ENCODE assay signal across 8 cellular contexts in the genomic region with DNA sequence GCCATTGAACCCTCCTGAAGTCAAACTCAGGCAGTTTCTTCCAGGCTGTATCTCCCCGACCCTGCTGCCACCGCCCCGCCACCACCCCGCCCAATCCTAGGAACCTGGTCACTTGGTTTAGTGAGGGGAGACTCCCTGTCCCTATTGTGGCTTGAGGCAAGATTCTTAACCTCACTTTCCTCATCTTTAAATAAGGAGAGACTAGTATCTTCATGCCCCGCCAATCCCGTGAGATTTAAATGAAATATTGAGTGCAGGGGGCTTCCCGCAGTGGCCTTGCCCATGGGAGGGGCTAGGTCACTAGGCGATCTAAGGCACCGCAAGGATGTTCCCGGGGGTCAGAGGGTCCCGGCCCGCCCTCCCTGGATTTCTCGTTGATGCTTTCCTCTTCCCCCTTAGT. TPM values are rescaled to one million over a fixed set of nuclear protein-coding genes. Genes with fewer than 3 reads are reported as not detected.
DNase-seq lines count a peak whose midpoint lies in the region; ATAC-seq lines count a peak whose summit lies in the region.
"Had no signal": no experiment of that assay in that cellular context is flagged by ENCODE, and none has a peak within 500 bp of the region (broad histone marks: within the 10 kb centered on the region; RNA-seq: fewer than 3 reads in every experiment).

No MANE protein-coding gene starts in this region.

- H3K27me3 Mint-ChIP-seq in T-helper 2 cell treated with Interferon-gamma antibody and Interleukin-4, amounts not matched to agents 5 μg/mL and 100 μg/mL, for 36 hours (ENCODE audit: low read depth), result peaks cover 60% of the 10 kb centered on the region

- peaks cover 4% of the 10 kb centered on the region for H3K4me1 Mint-ChIP-seq in T-helper 2 cell treated with Interferon-gamma antibody and Interleukin-4, amounts not matched to agents 5 μg/mL and 100 μg/mL, for 36 hours (ENCODE audit: low read depth)
- peaks cover 6% of the 10 kb centered on the region for H3K4me1 Mint-ChIP-seq in stimulated activated effector memory CD8-positive, alpha-beta T cell treated with anti-CD3 and anti-CD28 coated beads, Interleukin-12 subunit alpha, Interleukin-12 subunit beta, amount 100 ng/mL, for 72 hours

- H3K27ac Mint-ChIP-seq in T-helper 2 cell treated with Interferon-gamma antibody and Interleukin-4, amounts not matched to agents 5 μg/mL and 100 μg/mL, for 36 hours, result no peak overlapping the region
- no peak overlapping the region for H3K27ac Mint-ChIP-seq in stimulated activated effector memory CD8-positive, alpha-beta T cell treated with anti-CD3 and anti-CD28 coated beads, Interleukin-12 subunit alpha, Interleukin-12 subunit beta, amount 100 ng/mL, for 72 hours

- H3K4me1 ChIP-seq in esophagus (ENCODE audit: control insufficient read depth in 2 of 2, insufficient read depth in 2 of 2, low read length in 1 of 2), result peaks cover 0 to 9% of the 10 kb centered on the region in 2 donors

- no peak overlapping the region for H3K27ac ChIP-seq in esophagus (ENCODE audit: low read depth in 2 of 2, low read length in 1 of 2)

- peak overlapping the region; percentile 78 to 99 for H3K4me3 ChIP-seq in esophagus (ENCODE audit: low read depth in 1 of 2, low read length in 2 of 2)

- H3K36me3 Mint-ChIP-seq in T-helper 2 cell treated with Interferon-gamma antibody and Interleukin-4, amounts not matched to agents 5 μg/mL and 100 μg/mL, for 36 hours (ENCODE audit: low read depth), result no peaks in the 10 kb centered on the region
- H3K36me3 Mint-ChIP-seq in stimulated activated effector memory CD8-positive, alpha-beta T cell treated with anti-CD3 and anti-CD28 coated beads, Interleukin-12 subunit alpha, Interleukin-12 subunit beta, amount 100 ng/mL, for 72 hours, result no peaks in the 10 kb centered on the region

- H3K9me3 ChIP-seq in esophagus (ENCODE audit: control insufficient read depth in 2 of 2, insufficient read depth in 1 of 2, low read depth in 1 of 2, low read length in 1 of 2), result no peaks in the 10 kb centered on the region

- no peak for ATAC-seq in stimulated activated effector memory CD8-positive, alpha-beta T cell treated with anti-CD3 and anti-CD28 coated beads, Interleukin-12 subunit alpha, Interleukin-12 subunit beta, amount 100 ng/mL, for 72 hours
- ATAC-seq in GM19324 (IDR thresholded peaks at IDR 0.05; ENCODE audit: low FRiP score, unreplicated experiment) (no peak), GM19467 (IDR thresholded peaks at IDR 0.05; ENCODE audit: unreplicated experiment) (no peak)

- WGBS in esophagus, 2 donors, result 10 to 18% methylated on average over 13 of the region's 13 CpGs

- H3K4me3 Mint-ChIP-seq in T-helper 2 cell treated with Interferon-gamma antibody and Interleukin-4, amounts not matched to agents 5 μg/mL and 100 μg/mL, for 36 hours, result peak overlapping the region; percentile 34
- peak overlapping the region; percentile 70 for H3K4me3 Mint-ChIP-seq in stimulated activated effector memory CD8-positive, alpha-beta T cell treated with anti-CD3 and anti-CD28 coated beads, Interleukin-12 subunit alpha, Interleukin-12 subunit beta, amount 100 ng/mL, for 72 hours

- no peak for DNase-seq in T-helper 2 cell treated with Interferon-gamma antibody and Interleukin-4, amounts not matched to agents 5 μg/mL and 100 μg/mL, for 36 hours (ENCODE audit: low spot score)
- no peak for DNase-seq in T-helper 2 cell
- no peak for DNase-seq in stimulated activated effector memory CD8-positive, alpha-beta T cell treated with anti-CD3 and anti-CD28 coated beads, Interleukin-12 subunit alpha, Interleukin-12 subunit beta, amount 100 ng/mL, for 72 hours (ENCODE audit: low spot score in 2 of 2)
- DNase-seq: kidney glomerular epithelial cell, NCI-H1092 treated with DMSO at 0.1 percent for 48 hours had no signal

- no peaks in the 10 kb centered on the region for H3K36me3 ChIP-seq in esophagus (ENCODE audit: control insufficient read depth in 2 of 2, insufficient read depth in 2 of 2, low read length in 1 of 2)

- no peaks in the 10 kb centered on the region for H3K9me3 Mint-ChIP-seq in T-helper 2 cell treated with Interferon-gamma antibody and Interleukin-4, amounts not matched to agents 5 μg/mL and 100 μg/mL, for 36 hours
- H3K9me3 Mint-ChIP-seq in stimulated activated effector memory CD8-positive, alpha-beta T cell treated with anti-CD3 and anti-CD28 coated beads, Interleukin-12 subunit alpha, Interleukin-12 subunit beta, amount 100 ng/mL, for 72 hours, result no peaks in the 10 kb centered on the region

- peaks cover 0 to 8% of the 10 kb centered on the region in 2 donors for H3K27me3 ChIP-seq in esophagus (ENCODE audit: control insufficient read depth in 1 of 2, insufficient read depth in 2 of 2, low read length in 2 of 2)

RNA-seq across cellular contexts. Expression of a gene that starts 1.0 kb away (rescaled TPM):
- polyA plus RNA-seq in esophagus, result 10 to 100 TPM; 12.7 to 17.5 TPM

RNA-seq across cellular contexts. Expression of a gene that starts 34.2 kb away (rescaled TPM):
- 100 to 1,000 TPM in 1 of 2 donors, 10 to 100 TPM in 1; 84.9 to 158 TPM for polyA plus RNA-seq in esophagus

RNA-seq across cellular contexts. Expression of a gene that starts 37.7 kb away (rescaled TPM):
- polyA plus RNA-seq in esophagus, result 10 to 100 TPM; 25.5 to 42.1 TPM

RNA-seq across cellular contexts. Expression of a gene that starts 45.5 kb away (rescaled TPM):
- polyA plus RNA-seq in esophagus, result not detected

RNA-seq across cellular contexts. Expression of a gene that starts 53.4 kb away (rescaled TPM):
- 10 to 100 TPM; 79.2 to 84.3 TPM for polyA plus RNA-seq in esophagus
